22 cellular contexts compared by ENCODE assay signal in genomic region chr17:13025264-13025627, GRCh38.
"Had no signal": no experiment of that assay in that cellular context is flagged by ENCODE, and none has a peak within 500 bp of the region (broad histone marks: within the 10 kb centered on the region; RNA-seq: fewer than 3 reads in every experiment).

No MANE protein-coding gene starts in this region.

- H3K4me3 ChIP-seq: adrenal gland, prostate gland had no signal

- FAIRE-seq: colon, islet of Langerhans had no signal

- H3K4me1 ChIP-seq: adrenal gland, prostate gland had no signal

- H3K27ac ChIP-seq: adrenal gland, ascending aorta, brain microvascular endothelial cell, esophagus muscularis mucosa, gastroesophageal sphincter, heart left ventricle, neutrophil, ovary, prostate gland, tibial artery had no signal

- H3K9me3 ChIP-seq: adrenal gland, ascending aorta, esophagus muscularis mucosa, gastroesophageal sphincter, heart left ventricle, neutrophil, ovary, prostate gland, tibial artery had no signal

- H3K36me3 ChIP-seq: adrenal gland, ascending aorta, brain microvascular endothelial cell, esophagus muscularis mucosa, gastroesophageal sphincter, heart left ventricle, neutrophil, ovary, prostate gland, tibial artery had no signal

- DNase-seq: activated B cell treated with CpG ODN at 0.5 μM for 24 hours; activated CD4-positive, alpha-beta T cell treated with anti-CD3 and anti-CD28 coated beads for 36 hours; activated CD4-positive, alpha-beta T cell treated with anti-CD3 and anti-CD28 coated beads, Interleukin-2, amount 50 U/mL, for 4 hours; activated CD8-positive, alpha-beta memory T cell treated with anti-CD3 and anti-CD28 coated beads for 24 hours; activated CD8-positive, alpha-beta memory T cell treated with anti-CD3 and anti-CD28 coated beads, Interleukin-2, amount 50 U/mL, for 4 hours; activated T-cell treated with anti-CD3 and anti-CD28 coated beads, Interleukin-2, amount 50 U/mL, for 24 hours; adrenal gland; brain microvascular endothelial cell; central memory CD4-positive, alpha-beta T cell; effector memory CD8-positive, alpha-beta T cell; heart left ventricle; ovary; stimulated activated CD4-positive, alpha-beta T cell treated with anti-CD3 and anti-CD28 coated beads, Interleukin-4, amount 100 ng/mL, for 24 hours; T1000 had no signal

- H3K27me3 ChIP-seq: ascending aorta, brain microvascular endothelial cell, neutrophil, ovary had no signal
